Comparison of ENCODE assay signal across 17 cellular contexts in genomic region chr1:53314096-53314495, GRCh38.
"Had no signal": no experiment of that assay in that cellular context is flagged by ENCODE, and none has a peak within 500 bp of the region (broad histone marks: within the 10 kb centered on the region; RNA-seq: fewer than 3 reads in every experiment).

No MANE protein-coding gene starts in this region.

- H3K27ac Mint-ChIP-seq: activated naive CD8-positive, alpha-beta T cell had no signal

- DNase-seq: activated CD4-positive, alpha-beta T cell treated with anti-CD3 and anti-CD28 coated beads for 1 hour; activated CD4-positive, alpha-beta T cell treated with anti-CD3 and anti-CD28 coated beads, Interleukin-2, amount 50 U/mL, for 4 hours; activated gamma-delta T cell treated with Interleukin-2 at 50 U/mL for 16 hours; activated T-cell treated with anti-CD3 and anti-CD28 coated beads, Interleukin-2, amount 50 U/mL, for 4 hours; amniotic stem cell; caudate nucleus; esophagus squamous epithelium; hypothalamus; midbrain; retina; stimulated activated CD4-positive, alpha-beta T cell treated with anti-CD3 and anti-CD28 coated beads, Interleukin-2, amount 100 ng/mL, for 48 hours; stimulated activated naive CD4-positive, alpha-beta T cell treated with Interleukin-2 at 50 U/mL for 16 hours; trophoblast cell had no signal

- H3K27me3 ChIP-seq: esophagus squamous epithelium, neutrophil, suprapubic skin had no signal

- ATAC-seq: activated T-cell treated with anti-CD3 and anti-CD28 coated beads, Interleukin-2, amount 50 U/mL, for 4 hours had no signal

- H3K4me3 Mint-ChIP-seq: activated naive CD8-positive, alpha-beta T cell; activated T-cell treated with anti-CD3 and anti-CD28 coated beads, Interleukin-2, amount 50 U/mL, for 4 hours had no signal

- H3K9me3 Mint-ChIP-seq: activated T-cell treated with anti-CD3 and anti-CD28 coated beads, Interleukin-2, amount 50 U/mL, for 4 hours had no signal

- H3K9me3 ChIP-seq: esophagus squamous epithelium, neutrophil, suprapubic skin had no signal

- H3K4me3 ChIP-seq: esophagus squamous epithelium, lung, suprapubic skin had no signal

- H3K27ac ChIP-seq: esophagus squamous epithelium, neutrophil, suprapubic skin had no signal

- H3K36me3 ChIP-seq: neutrophil, suprapubic skin had no signal

- H3K27me3 Mint-ChIP-seq: activated naive CD8-positive, alpha-beta T cell had no signal
